7 cellular contexts compared by ENCODE assay signal in genomic region chr16:57041182-57042156, GRCh38. TPM values are rescaled to one million over a fixed set of nuclear protein-coding genes. Genes with fewer than 3 reads are reported as not detected.
DNase-seq lines count a peak whose midpoint lies in the region; ATAC-seq, FAIRE-seq and TF ChIP-seq lines count a peak whose summit lies in the region.

No MANE protein-coding gene starts in this region.

- no peaks in the 10 kb centered on the region for H3K27me3 ChIP-seq in HL-60 (ENCODE audit: insufficient read depth, poor library complexity, severe bottlenecking)

- no peaks in the 10 kb centered on the region for H3K36me3 ChIP-seq in kidney (ENCODE audit: control insufficient read depth in 1 of 2, insufficient read depth in 2 of 2, low read length in 2 of 2)

- H3K9ac ChIP-seq in kidney (ENCODE audit: low read length in 2 of 2): no peak overlapping the region

- no peaks in the 10 kb centered on the region for H3K9me3 Mint-ChIP-seq in activated T-cell treated with anti-CD3 and anti-CD28 coated beads, Interleukin-2, amount 50 U/mL, for 72 hours
- peaks cover 4% of the 10 kb centered on the region for H3K9me3 Mint-ChIP-seq in progenitor cell of endocrine pancreas (ENCODE audit: low read depth)

- peaks cover 10 to 15% of the 10 kb centered on the region in 2 donors for H3K4me1 ChIP-seq in kidney (ENCODE audit: control insufficient read depth in 1 of 2, insufficient read depth in 1 of 2, low read depth in 1 of 2, low read length in 2 of 2)

- peak overlapping the region; percentile 95 for H3K27ac ChIP-seq in HL-60 (replicated peaks)
- peak overlapping the region in 1 of 2 donors; percentile 14 for H3K27ac ChIP-seq in kidney (ENCODE audit: low read depth in 2 of 2, low read length in 2 of 2)

- H3K4me3 ChIP-seq in HL-60 (replicated peaks; ENCODE audit: insufficient read depth, low read length) (0 out of 2 replicates have a peak overlapping the region, but pooled peaks have one; percentile 9), kidney (ENCODE audit: low read length in 2 of 2) (no peak overlapping the region)

- intact Hi-C loops in kidney (cut with DNase I): loop anchor here (10.0 kb wide), 1 partner anchor 67 kb away; no protein-coding TSS in a partner anchor

- peaks cover 15 to 34% of the 10 kb centered on the region in 2 donors for H3K36me3 Mint-ChIP-seq in activated T-cell treated with anti-CD3 and anti-CD28 coated beads, Interleukin-2, amount 50 U/mL, for 72 hours (ENCODE audit: insufficient read depth in 2 of 2)
- H3K36me3 Mint-ChIP-seq in progenitor cell of endocrine pancreas (ENCODE audit: insufficient read depth): no peaks in the 10 kb centered on the region

- H3K4me1 Mint-ChIP-seq in activated T-cell treated with anti-CD3 and anti-CD28 coated beads, Interleukin-2, amount 50 U/mL, for 72 hours (ENCODE audit: low read depth): peaks cover 67% of the 10 kb centered on the region
- no peaks in the 10 kb centered on the region for H3K4me1 Mint-ChIP-seq in progenitor cell of endocrine pancreas (ENCODE audit: low read depth)

- H3K27me3 Mint-ChIP-seq in activated T-cell treated with anti-CD3 and anti-CD28 coated beads, Interleukin-2, amount 50 U/mL, for 72 hours (ENCODE audit: low read depth): no peaks in the 10 kb centered on the region
- H3K27me3 Mint-ChIP-seq in progenitor cell of endocrine pancreas: peaks cover 11% of the 10 kb centered on the region

- no peak for TF ChIP-seq CTCF in HL-60 (IDR thresholded peaks at IDR 0.05; ENCODE audit: insufficient read depth, low read length)
- no peak for TF ChIP-seq CTCF in kidney (IDR thresholded peaks at IDR 0.05; ENCODE audit: borderline replicate concordance, extremely low read depth, insufficient read depth)
- TF ChIP-seq CTCF in progenitor cell of endocrine pancreas (IDR thresholded peaks at IDR 0.05; ENCODE audit: unreplicated experiment): no peak

- no peak for FAIRE-seq in kidney (lab: Jason Lieb, UNC)

- peak; percentile 4 for ATAC-seq in GM21367 (IDR thresholded peaks at IDR 0.05; ENCODE audit: unreplicated experiment)
- ATAC-seq in activated T-cell treated with anti-CD3 and anti-CD28 coated beads, Interleukin-2, amount 50 U/mL, for 72 hours (replicated peaks in 1 of 2): peak; percentile 73 to 77

- H3K4me3 Mint-ChIP-seq in activated T-cell treated with anti-CD3 and anti-CD28 coated beads, Interleukin-2, amount 50 U/mL, for 72 hours: peak overlapping the region; percentile 61 to 92
- H3K4me3 Mint-ChIP-seq in progenitor cell of endocrine pancreas (ENCODE audit: low read depth): no peak overlapping the region

- no peaks in the 10 kb centered on the region for H3K9me3 ChIP-seq in kidney (ENCODE audit: control insufficient read depth in 1 of 2, low read length in 2 of 2)

- H3K27ac Mint-ChIP-seq in activated T-cell treated with anti-CD3 and anti-CD28 coated beads, Interleukin-2, amount 50 U/mL, for 72 hours: peak overlapping the region; percentile 99
- H3K27ac Mint-ChIP-seq in progenitor cell of endocrine pancreas: no peak overlapping the region

- DNase-seq in HL-60 (ENCODE audit: low read depth in 1 of 2, low spot score in 1 of 2) (peak in 1 of 2 experiments; percentile 64), kidney (no peak), progenitor cell of endocrine pancreas (ENCODE audit: low spot score, unreplicated experiment) (no peak), DMS153 (lab: John Stamatoyannopoulos, UW) (no peak)
- peak; percentile 90 to 94 for DNase-seq in activated T-cell treated with anti-CD3 and anti-CD28 coated beads, Interleukin-2, amount 50 U/mL, for 72 hours
- DNase-seq in stimulated activated CD4-positive, alpha-beta T cell treated with anti-CD3 and anti-CD28 coated beads, Interleukin-15, amount 100 ng/mL, for 24 hours: peak; percentile 92

RNA-seq across cellular contexts. Expression of gene CPNE2, which starts 50.9 kb away (rescaled TPM):
- total RNA-seq in activated T-cell treated with anti-CD3 and anti-CD28 coated beads, Interleukin-2, amount 50 U/mL, for 72 hours: 10 to 100 TPM in 1 of 2 donors, 1 to 10 TPM in 1; 9.4 to 15.1 TPM
- total RNA-seq in kidney: 24.1 TPM
- polyA plus RNA-seq in kidney (ENCODE audit: insufficient read depth, low read depth, low replicate concordance): 33.1 TPM
- 6.7 and 10.1 TPM in 2 replicates for total RNA-seq in progenitor cell of endocrine pancreas

RNA-seq across cellular contexts. Expression of gene NLRC5, which starts 52.1 kb away (rescaled TPM):
- total RNA-seq in activated T-cell treated with anti-CD3 and anti-CD28 coated beads, Interleukin-2, amount 50 U/mL, for 72 hours: 100 to 1,000 TPM; 239 to 256 TPM
- 55.6 TPM for total RNA-seq in kidney
- 7.1 TPM for polyA plus RNA-seq in kidney (ENCODE audit: insufficient read depth, low read depth, low replicate concordance)
- total RNA-seq in progenitor cell of endocrine pancreas: not detected in 2 replicates

Comparison
In these comparisons a context has a peak if more than half of its experiments do, and no peak if none do; other contexts are left out.
1. DNase-seq: peak in activated T-cell treated with anti-CD3 and anti-CD28 coated beads, Interleukin-2, amount 50 U/mL, for 72 hours (2 of 2) and stimulated activated CD4-positive, alpha-beta T cell treated with anti-CD3 and anti-CD28 coated beads, Interleukin-15, amount 100 ng/mL, for 24 hours (single experiment); none in kidney (single experiment), progenitor cell of endocrine pancreas (single experiment) and DMS153 (single experiment).
2. RNA of gene NLRC5, which starts 52.1 kb away (total RNA-seq): 239 to 256 TPM in activated T-cell treated with anti-CD3 and anti-CD28 coated beads, Interleukin-2, amount 50 U/mL, for 72 hours and 55.6 TPM in kidney (single experiment); not detected in progenitor cell of endocrine pancreas; every median in the first group is over 10 times any median in the second.